In genomic region chr1:16376971-16377370, GRCh38 we compare ENCODE assay signal across 14 cellular contexts. TPM values are rescaled to one million over a fixed set of nuclear protein-coding genes. Genes with fewer than 3 reads are reported as not detected.
DNase-seq lines count a peak whose midpoint lies in the region; ATAC-seq and TF ChIP-seq lines count a peak whose summit lies in the region.
"Had no signal": no experiment of that assay in that cellular context is flagged by ENCODE, and none has a peak within 500 bp of the region (broad histone marks: within the 10 kb centered on the region; RNA-seq: fewer than 3 reads in every experiment).

No MANE protein-coding gene starts in this region.

- peaks cover 70% of the 10 kb centered on the region for H3K4me1 Mint-ChIP-seq in activated T-cell treated with anti-CD3 and anti-CD28 coated beads, Interleukin-2, amount 50 U/mL, for 24 hours (ENCODE audit: low read depth)
- H3K4me1 Mint-ChIP-seq in activated T-cell treated with anti-CD3 and anti-CD28 coated beads, Interleukin-2, amount 50 U/mL, for 72 hours (ENCODE audit: low read depth) = peaks cover 51% of the 10 kb centered on the region
- H3K4me1 Mint-ChIP-seq in HFFc6 (ENCODE audit: low read depth) (peaks cover 57% of the 10 kb centered on the region), endothelial cell (ENCODE audit: unreplicated experiment) (peaks cover 18% of the 10 kb centered on the region)

- H3K9me3 Mint-ChIP-seq in activated T-cell treated with anti-CD3 and anti-CD28 coated beads, Interleukin-2, amount 50 U/mL, for 24 hours = no peaks in the 10 kb centered on the region
- H3K9me3 Mint-ChIP-seq in activated T-cell treated with anti-CD3 and anti-CD28 coated beads, Interleukin-2, amount 50 U/mL, for 72 hours = no peaks in the 10 kb centered on the region
- H3K9me3 Mint-ChIP-seq in HFFc6 (no peaks in the 10 kb centered on the region), endothelial cell (ENCODE audit: unreplicated experiment) (no peaks in the 10 kb centered on the region)
- H3K9me3 Mint-ChIP-seq: stimulated activated naive B cell treated with anti-CD40 and anti-IgM and Interleukin-4, amounts not matched to agents 10 μg/mL and 1 μg/mL and 100 μg/mL, for 72 hours had no signal

- no peak overlapping the region for H3K4me3 Mint-ChIP-seq in activated T-cell treated with anti-CD3 and anti-CD28 coated beads, Interleukin-2, amount 50 U/mL, for 24 hours
- H3K4me3 Mint-ChIP-seq in activated T-cell treated with anti-CD3 and anti-CD28 coated beads, Interleukin-2, amount 50 U/mL, for 72 hours = no peak overlapping the region
- H3K4me3 Mint-ChIP-seq in HFFc6 (peak overlapping the region; percentile 35), endothelial cell (ENCODE audit: unreplicated experiment) (no peak overlapping the region)
- H3K4me3 Mint-ChIP-seq: activated CD8-positive, alpha-beta memory T cell treated with anti-CD3 and anti-CD28 coated beads, Interleukin-2, amount 10 ng/mL, durations not matched to agents 7 days and 5 days had no signal

- H3K36me3 Mint-ChIP-seq in activated T-cell treated with anti-CD3 and anti-CD28 coated beads, Interleukin-2, amount 50 U/mL, for 24 hours (ENCODE audit: low read depth) = peaks cover 65% of the 10 kb centered on the region
- H3K36me3 Mint-ChIP-seq in activated T-cell treated with anti-CD3 and anti-CD28 coated beads, Interleukin-2, amount 50 U/mL, for 72 hours (ENCODE audit: insufficient read depth in 2 of 2) = peaks cover 5 to 10% of the 10 kb centered on the region in 2 donors
- peaks cover 19% of the 10 kb centered on the region for H3K36me3 Mint-ChIP-seq in HFFc6 (ENCODE audit: low read depth)
- peaks cover 9% of the 10 kb centered on the region for H3K36me3 Mint-ChIP-seq in endothelial cell (ENCODE audit: low read depth, unreplicated experiment)

- H3K27ac ChIP-seq in sigmoid colon (peak overlapping the region in 3 of 4 donors; percentile 37 to 74 (median 65)), tibial artery (peak overlapping the region in 1 of 2 donors; percentile 48)
- H3K27ac ChIP-seq: WERI-Rb-1 had no signal

- TF ChIP-seq CTCF in HFFc6 (IDR thresholded peaks at IDR 0.05) = no peak
- TF ChIP-seq CTCF in endothelial cell (IDR thresholded peaks at IDR 0.05; ENCODE audit: unreplicated experiment) = no peak
- no peak for TF ChIP-seq CTCF in sigmoid colon (IDR thresholded peaks at IDR 0.05)
- no peak for TF ChIP-seq CTCF in tibial artery (IDR thresholded peaks at IDR 0.05)

- H3K27me3 Mint-ChIP-seq in activated T-cell treated with anti-CD3 and anti-CD28 coated beads, Interleukin-2, amount 50 U/mL, for 24 hours = no peaks in the 10 kb centered on the region
- no peaks in the 10 kb centered on the region for H3K27me3 Mint-ChIP-seq in activated T-cell treated with anti-CD3 and anti-CD28 coated beads, Interleukin-2, amount 50 U/mL, for 72 hours (ENCODE audit: low read depth)
- H3K27me3 Mint-ChIP-seq in HFFc6 (ENCODE audit: insufficient read depth) (no peaks in the 10 kb centered on the region; the same call in 1 of the 2 replicates), endothelial cell (ENCODE audit: unreplicated experiment) (peaks cover 6% of the 10 kb centered on the region)
- H3K27me3 Mint-ChIP-seq: activated CD8-positive, alpha-beta memory T cell treated with anti-CD3 and anti-CD28 coated beads, Interleukin-2, amount 10 ng/mL, durations not matched to agents 7 days and 5 days; stimulated activated naive B cell treated with anti-CD40 and anti-IgM and Interleukin-4, amounts not matched to agents 10 μg/mL and 1 μg/mL and 100 μg/mL, for 72 hours had no signal

- no peaks in the 10 kb centered on the region for H3K27me3 ChIP-seq in sigmoid colon
- no peaks in the 10 kb centered on the region for H3K27me3 ChIP-seq in tibial artery
- H3K27me3 ChIP-seq: dorsolateral prefrontal cortex had no signal

- DNase-seq in activated T-cell treated with anti-CD3 and anti-CD28 coated beads, Interleukin-2, amount 50 U/mL, for 24 hours = no peak
- DNase-seq in activated T-cell treated with anti-CD3 and anti-CD28 coated beads, Interleukin-2, amount 50 U/mL, for 72 hours = no peak
- DNase-seq in HFFc6 = no peak
- no peak for DNase-seq in endothelial cell (ENCODE audit: low spot score)
- DNase-seq in sigmoid colon = no peak
- no peak for DNase-seq in activated effector memory CD4-positive, alpha-beta T cell treated with Interleukin-2 at 50 U/mL for 16 hours
- DNase-seq in glomerular visceral epithelial cell (ENCODE audit: extremely low spot score) = no peak
- no peak for DNase-seq in tibial artery
- DNase-seq: activated CD8-positive, alpha-beta memory T cell treated with anti-CD3 and anti-CD28 coated beads, Interleukin-2, amount 10 ng/mL, durations not matched to agents 7 days and 5 days; activated gamma-delta T cell treated with Interleukin-2 at 50 U/mL for 16 hours; COR-L47; dorsolateral prefrontal cortex; stimulated activated naive B cell treated with anti-CD40 and anti-IgM and Interleukin-4, amounts not matched to agents 10 μg/mL and 1 μg/mL and 100 μg/mL, for 72 hours; WERI-Rb-1 had no signal

- intact Hi-C loops in sigmoid colon (cut with DNase I) = no loop called here
- intact Hi-C loops in tibial artery (cut with DNase I; ENCODE audit: low total_unique reads) = loop anchor here (10.0 kb wide), 1 partner anchor 292 kb away; no protein-coding TSS in a partner anchor

- 86 to 89% methylated on average over 4 of the region's 4 CpGs for WGBS in sigmoid colon, 2 donors

- peaks cover 0 to 75% (median 67%) of the 10 kb centered on the region in 4 donors for H3K4me1 ChIP-seq in sigmoid colon
- peaks cover 0 to 89% (median 49%) of the 10 kb centered on the region in 4 donors for H3K4me1 ChIP-seq in tibial artery

- no peak for ATAC-seq in activated T-cell treated with anti-CD3 and anti-CD28 coated beads, Interleukin-2, amount 50 U/mL, for 72 hours (replicated peaks in 1 of 2)
- ATAC-seq: activated CD8-positive, alpha-beta memory T cell treated with anti-CD3 and anti-CD28 coated beads, Interleukin-2, amount 10 ng/mL, durations not matched to agents 7 days and 5 days; stimulated activated naive B cell treated with anti-CD40 and anti-IgM and Interleukin-4, amounts not matched to agents 10 μg/mL and 1 μg/mL and 100 μg/mL, for 72 hours had no signal

- H3K36me3 ChIP-seq in sigmoid colon (no peaks in the 10 kb centered on the region), tibial artery (no peaks in the 10 kb centered on the region)

- TF ChIP-seq POLR2A in sigmoid colon (IDR thresholded peaks at IDR 0.05) = no peak

- no peak for TF ChIP-seq EP300 in sigmoid colon (IDR thresholded peaks at IDR 0.05)

- no peaks in the 10 kb centered on the region for H3K9me3 ChIP-seq in sigmoid colon
- H3K9me3 ChIP-seq in tibial artery = no peaks in the 10 kb centered on the region

- H3K4me3 ChIP-seq in sigmoid colon (no peak overlapping the region), tibial artery (no peak overlapping the region)
- H3K4me3 ChIP-seq: dorsolateral prefrontal cortex had no signal

- peak overlapping the region; percentile 13 for H3K27ac Mint-ChIP-seq in activated T-cell treated with anti-CD3 and anti-CD28 coated beads, Interleukin-2, amount 50 U/mL, for 24 hours
- H3K27ac Mint-ChIP-seq in activated T-cell treated with anti-CD3 and anti-CD28 coated beads, Interleukin-2, amount 50 U/mL, for 72 hours = no peak overlapping the region
- H3K27ac Mint-ChIP-seq in HFFc6 (peak overlapping the region; percentile 89), endothelial cell (ENCODE audit: unreplicated experiment) (peak overlapping the region; percentile 66)
- H3K27ac Mint-ChIP-seq: activated CD8-positive, alpha-beta memory T cell treated with anti-CD3 and anti-CD28 coated beads, Interleukin-2, amount 10 ng/mL, durations not matched to agents 7 days and 5 days; stimulated activated naive B cell treated with anti-CD40 and anti-IgM and Interleukin-4, amounts not matched to agents 10 μg/mL and 1 μg/mL and 100 μg/mL, for 72 hours had no signal

RNA-seq across cellular contexts. Expression of gene SZRD1, which starts 9.9 kb away (rescaled TPM):
- total RNA-seq in activated T-cell treated with anti-CD3 and anti-CD28 coated beads, Interleukin-2, amount 50 U/mL, for 72 hours = 100 to 1,000 TPM; 145 to 151 TPM
- total RNA-seq in HFFc6 (2021; fragmentation: NEBNext Ultra II Directional; extraction: Animal tissue kit (Norgen Biotek cat#: 25700)) = 100 to 1,000 TPM; 210 to 246 (median 229) TPM
- total RNA-seq in endothelial cell (ENCODE audit: unreplicated experiment) (127 TPM), sigmoid colon (10 to 100 TPM; 65.0 to 77.3 (median 68.1) TPM)
- 100 to 1,000 TPM in 1 of 3 donors, 10 to 100 TPM in 2; 81.1 to 106 (median 99.6) TPM for polyA plus RNA-seq in sigmoid colon

RNA-seq across cellular contexts. Expression of gene FBXO42, which starts 24.7 kb away (rescaled TPM):
- total RNA-seq in activated T-cell treated with anti-CD3 and anti-CD28 coated beads, Interleukin-2, amount 50 U/mL, for 72 hours = 10 to 100 TPM; 18.2 to 23.7 TPM
- total RNA-seq in HFFc6 (2021; fragmentation: NEBNext Ultra II Directional; extraction: Animal tissue kit (Norgen Biotek cat#: 25700)) = 10 to 100 TPM; 11.5 to 15.2 (median 13.4) TPM
- 17.2 TPM for total RNA-seq in endothelial cell (ENCODE audit: unreplicated experiment)
- 10 to 100 TPM; 16.6 to 29.6 (median 20.4) TPM for total RNA-seq in sigmoid colon
- polyA plus RNA-seq in sigmoid colon = 10 to 100 TPM in 1 of 3 donors, 1 to 10 TPM in 2; 8.8 to 12.1 (median 9.0) TPM
